ENCODE assay signal across 10 cellular contexts in the genomic region with DNA sequence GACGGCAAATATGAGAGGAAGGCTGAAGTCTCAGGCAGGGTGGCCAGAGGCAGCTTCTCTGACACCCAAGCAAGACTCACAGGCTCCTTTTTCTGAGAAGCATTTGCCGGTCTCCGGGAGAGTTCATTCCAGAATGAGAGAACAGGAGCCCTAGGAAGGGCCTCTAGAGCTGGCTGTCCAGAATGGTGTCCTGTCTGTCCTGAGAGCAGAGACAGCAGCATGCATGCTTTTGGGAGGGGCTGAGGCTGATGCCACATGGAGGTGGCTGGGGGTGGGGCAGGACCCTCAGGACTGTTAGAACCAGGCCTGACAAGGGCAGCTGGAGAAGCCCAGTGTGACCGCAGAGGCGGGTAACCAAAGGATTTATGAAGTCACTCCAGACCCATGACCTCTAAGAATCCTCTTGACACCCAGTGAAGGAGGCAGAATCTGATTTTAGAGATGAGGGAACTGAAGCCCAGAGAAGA. TPM values are rescaled to one million over a fixed set of nuclear protein-coding genes. Genes with fewer than 3 reads are reported as not detected.
DNase-seq lines count a peak whose midpoint lies in the region; ATAC-seq and TF ChIP-seq lines count a peak whose summit lies in the region.
"Had no signal": no experiment of that assay in that cellular context is flagged by ENCODE, and none has a peak within 500 bp of the region (broad histone marks: within the 10 kb centered on the region; RNA-seq: fewer than 3 reads in every experiment).

No MANE protein-coding gene starts in this region.

- H4K20me1 ChIP-seq in BLaER1 treated with 17β-estradiol and CSF1 and Interleukin-3, amounts not matched to agents 10 nM and 100 nM, result peaks cover 0 to 8% (median 0%) of the 10 kb centered on the region in 11 experiments; a peak in 3 of 22 replicates

- H3K4me2 ChIP-seq in BLaER1 treated with 17β-estradiol and CSF1 and Interleukin-3, amounts not matched to agents 10 nM and 100 nM, result peak overlapping the region in 10 of 11 experiments; percentile 41 to 91 (median 74); a peak in 17 of 22 replicates

- peak overlapping the region in 7 of 11 experiments; percentile 12 to 61 (median 33); a peak in 10 of 22 replicates for H3K9ac ChIP-seq in BLaER1 treated with 17β-estradiol and CSF1 and Interleukin-3, amounts not matched to agents 10 nM and 100 nM
- no peak overlapping the region for H3K9ac ChIP-seq in HUES64 (ENCODE audit: low read depth, low read length)

- no peaks in the 10 kb centered on the region for H3K27me3 Mint-ChIP-seq in chondrocyte (ENCODE audit: low read depth)
- H3K27me3 Mint-ChIP-seq in natural killer cell (ENCODE audit: low read depth in 2 of 2), result no peaks in the 10 kb centered on the region

- H3K9me3 Mint-ChIP-seq in chondrocyte (ENCODE audit: low read depth) (no peaks in the 10 kb centered on the region), natural killer cell (no peaks in the 10 kb centered on the region)

- DNase-seq in chondrocyte (ENCODE audit: low spot score), result no peak
- no peak for DNase-seq in natural killer cell
- DNase-seq in NCI-H1694 (lab: John Stamatoyannopoulos, UW), result no peak
- DNase-seq in HT-29 (ENCODE audit: low spot score), result no peak
- DNase-seq in NCI-H2107 treated with DMSO at 0.1 percent for 48 hours (lab: John Stamatoyannopoulos, UW; ENCODE audit: unreplicated experiment), result no peak
- DNase-seq: aorta, RPMI8226 had no signal

- H3K4me3 ChIP-seq in BLaER1 treated with 17β-estradiol and CSF1 and Interleukin-3, amounts not matched to agents 10 nM and 100 nM, result no peak overlapping the region
- H3K4me3 ChIP-seq in HUES64 (ENCODE audit: low read length), result no peak overlapping the region

- H3K4me1 ChIP-seq in BLaER1 treated with 17β-estradiol and CSF1 and Interleukin-3, amounts not matched to agents 10 nM and 100 nM, result peaks cover 13 to 54% (median 30%) of the 10 kb centered on the region in 10 experiments
- H3K4me1 ChIP-seq in HUES64 (ENCODE audit: insufficient read depth, low read length), result peaks cover 22% of the 10 kb centered on the region

- H3K27ac ChIP-seq in BLaER1 treated with 17β-estradiol and CSF1 and Interleukin-3, amounts not matched to agents 10 nM and 100 nM, result peak overlapping the region in 8 of 11 experiments; percentile 12 to 77 (median 50); a peak in 14 of 22 replicates
- H3K27ac ChIP-seq in HUES64 (ENCODE audit: low read depth, low read length), result peak overlapping the region; percentile 7; the same call in 1 of the 2 replicates

- no peaks in the 10 kb centered on the region for H3K27me3 ChIP-seq in BLaER1 treated with 17β-estradiol and CSF1 and Interleukin-3, amounts not matched to agents 10 nM and 100 nM
- no peaks in the 10 kb centered on the region for H3K27me3 ChIP-seq in HUES64 (ENCODE audit: insufficient read depth, low read length)

- H3K4me1 Mint-ChIP-seq in chondrocyte (ENCODE audit: low read depth) (peaks cover 26% of the 10 kb centered on the region), natural killer cell (peaks cover 42 to 53% of the 10 kb centered on the region in 2 donors)

- ATAC-seq in natural killer cell (no peak), GM21360 (IDR thresholded peaks at IDR 0.05; ENCODE audit: unreplicated experiment) (no peak)

- H3K36me3 Mint-ChIP-seq in chondrocyte (ENCODE audit: low read depth) (peaks cover 6% of the 10 kb centered on the region), natural killer cell (no peaks in the 10 kb centered on the region)

- intact Hi-C loops in natural killer cell (cut with micrococcal nuclease), result no loop called here

- WGBS in HUES64, result 88% methylated on average over 5 of the region's 5 CpGs

- H3K36me3 ChIP-seq in BLaER1 treated with 17β-estradiol and CSF1 and Interleukin-3, amounts not matched to agents 10 nM and 100 nM, result no peaks in the 10 kb centered on the region
- no peaks in the 10 kb centered on the region for H3K36me3 ChIP-seq in HUES64 (ENCODE audit: insufficient read depth, low read length)

- no peaks in the 10 kb centered on the region for H3K9me3 ChIP-seq in BLaER1 treated with 17β-estradiol and CSF1 and Interleukin-3, amounts not matched to agents 10 nM and 100 nM (replicated peaks in 1 of 11)
- no peaks in the 10 kb centered on the region for H3K9me3 ChIP-seq in HUES64 (ENCODE audit: insufficient read depth, low read depth, low read length)

- H3K4me3 Mint-ChIP-seq in chondrocyte (ENCODE audit: unreplicated experiment), result no peak overlapping the region
- H3K4me3 Mint-ChIP-seq in natural killer cell, result no peak overlapping the region

- H3K27ac Mint-ChIP-seq in chondrocyte (ENCODE audit: unreplicated experiment) (peak overlapping the region; percentile 87), natural killer cell (peak overlapping the region; percentile 87 to 88)

- TF ChIP-seq CTCF in chondrocyte (IDR thresholded peaks at IDR 0.05) (no peak), natural killer cell (IDR thresholded peaks at IDR 0.05) (no peak)

RNA-seq across cellular contexts. Expression of a gene that starts 60.0 kb away (rescaled TPM):
- 7.3 TPM for polyA plus RNA-seq in HUES64 (2013, experiment 1 of 2)
- 6.7 TPM for polyA plus RNA-seq in HUES64 (2013, experiment 2 of 2)
- total RNA-seq in chondrocyte (19.6 to 25.1 TPM (median 23.8 TPM) in 3 replicates), natural killer cell (1 to 10 TPM; 2.7 to 7.1 (median 2.9) TPM)
- total RNA-seq in HT-29 (2014; rRNA removed; shearing (Covaris generic)), result 54.8 and 65.4 TPM in 2 replicates
